24 cellular contexts compared by ENCODE assay signal in genomic region chr9:93151097-93151784, GRCh38. TPM values are rescaled to one million over a fixed set of nuclear protein-coding genes. Genes with fewer than 3 reads are reported as not detected.
DNase-seq lines count a peak whose midpoint lies in the region; ATAC-seq, FAIRE-seq and TF ChIP-seq lines count a peak whose summit lies in the region.
"Had no signal": no experiment of that assay in that cellular context is flagged by ENCODE, and none has a peak within 500 bp of the region (broad histone marks: within the 10 kb centered on the region; RNA-seq: fewer than 3 reads in every experiment).

No MANE protein-coding gene starts in this region.

- H3K4me1 ChIP-seq in GM23338 (ENCODE audit: insufficient read depth) (no peaks in the 10 kb centered on the region), H1 (replicated peaks in 1 of 4; ENCODE audit: control insufficient read depth in 3 of 4, insufficient read depth in 4 of 4, low read length in 3 of 4) (no peaks in the 10 kb centered on the region), mesendoderm (ENCODE audit: control insufficient read depth, low read depth, low read length) (no peaks in the 10 kb centered on the region)
- H3K4me1 ChIP-seq: BE2C, Caco-2 had no signal

- H3K56ac ChIP-seq in H1 (replicated peaks; ENCODE audit: insufficient read length, low read depth, low read length) (no peak overlapping the region), mesendoderm (ENCODE audit: low read length) (no peak overlapping the region)

- no peak for DNase-seq in GM23338 (ENCODE audit: low spot score)
- DNase-seq in T-helper 17 cell, result no peak
- no peak for DNase-seq in H1 (ENCODE audit: low read depth in 1 of 2, low spot score in 2 of 2)
- peak; percentile 22 for DNase-seq in mesendoderm
- DNase-seq in stimulated activated CD4-positive, alpha-beta T cell treated with anti-CD3 and anti-CD28 coated beads, Interleukin-4, amount 100 ng/mL, for 1 hour, result no peak
- no peak for DNase-seq in stimulated activated CD4-positive, alpha-beta T cell treated with anti-CD3 and anti-CD28 coated beads, Interleukin-2, amount 100 ng/mL, for 48 hours
- no peak for DNase-seq in DMS153 (lab: John Stamatoyannopoulos, UW)
- DNase-seq: BE2C; Caco-2; CD4-positive, alpha-beta T cell; DMS79; GDM1; GOT3; HCEC 1CT; KG1 had no signal

- no peaks in the 10 kb centered on the region for H3K36me3 Mint-ChIP-seq in GM23338 (ENCODE audit: low read depth)
- no peaks in the 10 kb centered on the region for H3K36me3 Mint-ChIP-seq in T-helper 17 cell (ENCODE audit: low read depth)
- H3K36me3 Mint-ChIP-seq: IgD-negative memory B cell had no signal

- H2BK120ac ChIP-seq in H1 (replicated peaks; ENCODE audit: low read depth, low read length), result no peak overlapping the region
- H2BK120ac ChIP-seq in mesendoderm (ENCODE audit: low read depth, low read length), result no peak overlapping the region

- H2BK20ac ChIP-seq in H1 (ENCODE audit: low read length), result no peak overlapping the region

- H3K9me3 Mint-ChIP-seq in GM23338, result no peaks in the 10 kb centered on the region; the same call in 2 of the 3 replicates

- WGBS in H1 (ENCODE audit: extremely low coverage in 1 of 2, insufficient coverage in 1 of 2, insufficient read length in 1 of 2, insufficient replicate concordance in 2 of 2, low coverage in 1 of 2, low lambda C conversion rate in 2 of 2, missing lambda C conversion rate in 1 of 2), 2 experiments, result 90% methylated on average over 9 of the region's 10 CpGs; no CpG with 5 or more reads in 1 of the 2 experiments
- WGBS in mesendoderm (ENCODE audit: extremely low coverage, insufficient coverage, low lambda C conversion rate), result no CpG with 5 or more reads among the region's 10 CpGs

- peak in 1 of 2 experiments; percentile 58; a peak in 2 of 4 replicates for TF ChIP-seq CTCF in GM23338 (conservative IDR thresholded peaks at IDR 0.05; ENCODE audit: low read depth in 2 of 2)
- peak; percentile 12 to 30 (median 19); a peak in 3 of 4 replicates for TF ChIP-seq CTCF in H1 (IDR thresholded peaks at IDR 0.05; ENCODE audit: control extremely low read depth in 1 of 3, insufficient read depth in 1 of 3, low read depth in 1 of 3, low read length in 3 of 3)

- no peaks in the 10 kb centered on the region; the same call in 1 of the 2 replicates for H3K9me2 ChIP-seq in GM23338 (ENCODE audit: insufficient read depth)

- no peak overlapping the region for H3K4me3 Mint-ChIP-seq in GM23338
- H3K4me3 Mint-ChIP-seq in T-helper 17 cell, result no peak overlapping the region
- H3K4me3 Mint-ChIP-seq: CD4-positive, alpha-beta T cell; IgD-negative memory B cell had no signal

- no peak overlapping the region for H3K27ac Mint-ChIP-seq in GM23338
- peak overlapping the region; percentile 75 for H3K27ac Mint-ChIP-seq in T-helper 17 cell
- H3K27ac Mint-ChIP-seq: CD4-positive, alpha-beta T cell; IgD-negative memory B cell had no signal

- H2BK5ac ChIP-seq in H1 (ENCODE audit: low read depth, low read length) (no peak overlapping the region), mesendoderm (ENCODE audit: low read length) (no peak overlapping the region)

- no peak overlapping the region for H3K4ac ChIP-seq in H1 (replicated peaks; ENCODE audit: insufficient read length, low read depth, low read length)
- H3K4ac ChIP-seq in mesendoderm (ENCODE audit: low read depth, low read length), result no peak overlapping the region

- peak in 1 of 2 experiments; percentile 28; a peak in 1 of 4 replicates for TF ChIP-seq RAD21 in H1 (IDR thresholded peaks at IDR 0.05 in 1 of 2, conservative IDR thresholded peaks at IDR 0.05 in 1 of 2; ENCODE audit: low read depth in 2 of 2, low read length in 2 of 2)

- H3K79me1 ChIP-seq in H1 (ENCODE audit: low read depth, low read length), result no peaks in the 10 kb centered on the region
- no peaks in the 10 kb centered on the region for H3K79me1 ChIP-seq in mesendoderm (ENCODE audit: low read length)

- no peaks in the 10 kb centered on the region for H3K9me3 ChIP-seq in T-helper 17 cell (ENCODE audit: control insufficient read depth, low read length, poor library complexity, severe bottlenecking)
- no peaks in the 10 kb centered on the region; a peak in 1 of 4 replicates for H3K9me3 ChIP-seq in H1 (ENCODE audit: insufficient read depth in 2 of 2, low read depth in 1 of 2, low read length in 1 of 2)
- H3K9me3 ChIP-seq: BE2C, Caco-2 had no signal

- H3K23me2 ChIP-seq in H1 (ENCODE audit: low read depth, low read length), result no peaks in the 10 kb centered on the region

- H3K36me3 ChIP-seq in GM23338 (ENCODE audit: insufficient read depth) (no peaks in the 10 kb centered on the region), H1 (ENCODE audit: control insufficient read depth in 2 of 4, insufficient read depth in 4 of 4, low read length in 3 of 4) (no peaks in the 10 kb centered on the region; a peak in 1 of 8 replicates), mesendoderm (ENCODE audit: control insufficient read depth, insufficient read depth, low read length) (no peaks in the 10 kb centered on the region)
- H3K36me3 ChIP-seq: BE2C had no signal

- H3K4me2 ChIP-seq in GM23338 (no peak overlapping the region), H1 (ENCODE audit: insufficient read depth in 1 of 2, low read depth in 2 of 2, low read length in 2 of 2) (no peak overlapping the region), mesendoderm (ENCODE audit: low read length) (no peak overlapping the region)

- no peak overlapping the region for H2BK15ac ChIP-seq in H1 (ENCODE audit: low read length)
- no peak overlapping the region for H2BK15ac ChIP-seq in mesendoderm (replicated peaks; ENCODE audit: low read depth)

- TF ChIP-seq EP300 in H1 (IDR thresholded peaks at IDR 0.05; ENCODE audit: borderline replicate concordance in 1 of 2, low read depth in 2 of 2, low read length in 2 of 2), result no peak

- no peak overlapping the region for H3K14ac ChIP-seq in H1 (ENCODE audit: insufficient read length)

- no peak overlapping the region for H2BK12ac ChIP-seq in H1 (ENCODE audit: low read depth, low read length)

- no peak overlapping the region for H3K27ac ChIP-seq in GM23338 (ENCODE audit: low read depth)
- no peak overlapping the region for H3K27ac ChIP-seq in H1 (ENCODE audit: low read depth, low read length)
- no peak overlapping the region for H3K27ac ChIP-seq in mesendoderm (ENCODE audit: low read depth, low read length)
- H3K27ac ChIP-seq: C4-2B, HL-60 had no signal

- H3K79me2 ChIP-seq in GM23338 (replicated peaks; ENCODE audit: insufficient read depth) (no peaks in the 10 kb centered on the region), H1 (ENCODE audit: control insufficient read depth in 1 of 2, insufficient read depth in 2 of 2, low read length in 2 of 2) (no peaks in the 10 kb centered on the region), mesendoderm (ENCODE audit: control insufficient read depth, insufficient read depth, low read length) (no peaks in the 10 kb centered on the region)

- no peak overlapping the region for H2AK5ac ChIP-seq in H1 (ENCODE audit: low read depth, low read length)
- no peak overlapping the region for H2AK5ac ChIP-seq in mesendoderm (ENCODE audit: low read length)

- H4K20me1 ChIP-seq in GM23338 (replicated peaks; ENCODE audit: insufficient read depth), result no peaks in the 10 kb centered on the region
- H4K20me1 ChIP-seq in H1 (replicated peaks in 1 of 2; ENCODE audit: control insufficient read depth in 1 of 2, insufficient read depth in 2 of 2, low read length in 2 of 2), result no peaks in the 10 kb centered on the region

- FAIRE-seq in H1 (lab: Jason Lieb, UNC), result no peak
- FAIRE-seq: D721Med, GM12892, GM18507 had no signal

- H3K27me3 Mint-ChIP-seq in GM23338 (ENCODE audit: insufficient read depth, low read depth, poor library complexity) (peaks cover 1% of the 10 kb centered on the region), T-helper 17 cell (no peaks in the 10 kb centered on the region)
- H3K27me3 Mint-ChIP-seq: CD4-positive, alpha-beta T cell; IgD-negative memory B cell had no signal

- no peak overlapping the region for H3K18ac ChIP-seq in H1 (ENCODE audit: extremely low read depth, low read length)
- H3K18ac ChIP-seq in mesendoderm (ENCODE audit: low read length), result no peak overlapping the region

- no peak for TF ChIP-seq POLR2A in H1 (IDR thresholded peaks at IDR 0.05; ENCODE audit: control extremely low read depth in 1 of 2, low read depth in 2 of 2, low read length in 2 of 2)

- H4K5ac ChIP-seq in H1 (ENCODE audit: insufficient read length, low read depth, low read length) (no peak overlapping the region), mesendoderm (ENCODE audit: low read length) (no peak overlapping the region)

- no peak overlapping the region for H4K91ac ChIP-seq in H1 (replicated peaks; ENCODE audit: insufficient read length, low read length)

- no peak overlapping the region for H4K8ac ChIP-seq in H1 (ENCODE audit: extremely low read depth, insufficient read depth, low read length)
- H4K8ac ChIP-seq in mesendoderm (ENCODE audit: low read depth, low read length), result no peak overlapping the region

- H3K23ac ChIP-seq in H1 (ENCODE audit: insufficient read length) (no peak overlapping the region), mesendoderm (ENCODE audit: low read length) (no peak overlapping the region)

- no peaks in the 10 kb centered on the region for H3K4me1 Mint-ChIP-seq in GM23338
- peaks cover 17% of the 10 kb centered on the region for H3K4me1 Mint-ChIP-seq in T-helper 17 cell
- H3K4me1 Mint-ChIP-seq: IgD-negative memory B cell had no signal

- H3K4me3 ChIP-seq in GM23338, result no peak overlapping the region
- H3K4me3 ChIP-seq in H1 (ENCODE audit: extremely low read depth in 1 of 4, insufficient read depth in 2 of 4, low read depth in 3 of 4, low read length in 4 of 4), result no peak overlapping the region
- H3K4me3 ChIP-seq in mesendoderm (ENCODE audit: low read length), result no peak overlapping the region

- no peaks in the 10 kb centered on the region for H3F3A ChIP-seq in GM23338 (replicated peaks; ENCODE audit: low read depth)

- no peaks in the 10 kb centered on the region for H3K27me3 ChIP-seq in GM23338 (ENCODE audit: insufficient read depth)
- H3K27me3 ChIP-seq in H1 (replicated peaks in 1 of 4; ENCODE audit: control insufficient read depth in 3 of 4, extremely low read depth in 1 of 4, insufficient read depth in 3 of 4, low read length in 3 of 4), result no peaks in the 10 kb centered on the region
- H3K27me3 ChIP-seq in mesendoderm (ENCODE audit: insufficient read depth, low read length, poor library complexity), result no peaks in the 10 kb centered on the region
- H3K27me3 ChIP-seq: BE2C had no signal

- POLR2A ChIA-PET in H1 (lab: Charles Lee; ENCODE audit: partially characterized antibody), result no interaction called here

- CTCF ChIA-PET in H1 (lab: Charles Lee; ENCODE audit: partially characterized antibody), result interaction anchor here (0.6 to 5.6 kb wide), 16 partner anchors 8 to 469 kb away, joined by 3 to 74 read pairs (median 3); no protein-coding TSS in a partner anchor

- H2AFZ ChIP-seq in GM23338, result 0 out of 2 replicates have a peak overlapping the region, but pooled peaks have one; percentile 28
- no peak overlapping the region for H2AFZ ChIP-seq in H1 (ENCODE audit: low read length)

- no peak overlapping the region for H3K9ac ChIP-seq in H1 (replicated peaks in 1 of 4; ENCODE audit: extremely low read depth in 1 of 4, low read depth in 3 of 4, low read length in 3 of 4)
- no peak overlapping the region for H3K9ac ChIP-seq in mesendoderm (ENCODE audit: low read length)

- ATAC-seq in GM23338, result peak; percentile 28; the same call in 1 of the 3 replicates
- no peak for ATAC-seq in T-helper 17 cell
- no peak for ATAC-seq in GM19455 (IDR thresholded peaks at IDR 0.05; ENCODE audit: unreplicated experiment)

RNA-seq across cellular contexts. Expression of gene NINJ1, which starts 17.2 kb away (rescaled TPM):
- 31.2 and 39.7 TPM in 2 replicates for total RNA-seq in GM23338 (2014; rRNA removed; shearing (Covaris generic))
- polyA plus RNA-seq in GM23338 (2016; fragmentation: Nextera tagmentation; extraction: Ambion mirVana) (33.3 and 36.3 TPM in 2 replicates), H1 (2011; rRNA removed) (65.6 and 88.0 TPM in 2 replicates)
- total RNA-seq in T-helper 17 cell, result 100 to 1,000 TPM; 169 to 219 TPM
- total RNA-seq in H1 (2021; fragmentation: NEBNext Ultra II Directional; extraction: Animal tissue kit (Norgen Biotek cat#: 25700)), result 28.2 TPM in 2 replicates
- polyA plus RNA-seq in H1 (2011; cell fraction: cytosol; rRNA removed), result 45.5 TPM
- 45.0 TPM for polyA plus RNA-seq in H1 (2011; cell fraction: nucleus; rRNA removed)
- 32.2 to 46.6 TPM (median 40.1 TPM) in 4 replicates for polyA plus RNA-seq in H1 (2012, experiment 1 of 2)
- 36.1 TPM for polyA plus RNA-seq in H1 (2012, experiment 2 of 2)
- 32.5 TPM for polyA plus RNA-seq in H1 (2013, experiment 1 of 2)
- polyA plus RNA-seq in H1 (2013, experiment 2 of 2), result 34.8 TPM
- 13.6 and 14.1 TPM in 2 replicates for polyA minus RNA-seq in H1 (2011; rRNA and poly(A)+ RNA removed)
- 17.8 TPM for polyA minus RNA-seq in H1 (2011; cell fraction: cytosol; rRNA and poly(A)+ RNA removed)
- 19.2 TPM for polyA minus RNA-seq in H1 (2011; cell fraction: nucleus; rRNA and poly(A)+ RNA removed)
- 16.0 TPM for polyA plus RNA-seq in mesendoderm (2013, experiment 1 of 2)
- polyA plus RNA-seq in mesendoderm (2013, experiment 2 of 2), result 17.4 TPM

RNA-seq across cellular contexts. Expression of gene WNK2, which starts 32.7 kb away (rescaled TPM):
- 93.4 and 102 TPM in 2 replicates for total RNA-seq in GM23338 (2014; rRNA removed; shearing (Covaris generic))
- polyA plus RNA-seq in GM23338 (2016; fragmentation: Nextera tagmentation; extraction: Ambion mirVana), result 56.4 and 61.7 TPM in 2 replicates
- total RNA-seq in T-helper 17 cell, result not detected
- total RNA-seq in H1 (2021; fragmentation: NEBNext Ultra II Directional; extraction: Animal tissue kit (Norgen Biotek cat#: 25700)), result 87.2 and 89.2 TPM in 2 replicates
- polyA plus RNA-seq in H1 (2011; rRNA removed), result 12.0 and 20.6 TPM in 2 replicates
- 11.5 TPM for polyA plus RNA-seq in H1 (2011; cell fraction: cytosol; rRNA removed)
- 51.7 TPM for polyA plus RNA-seq in H1 (2011; cell fraction: nucleus; rRNA removed)
- 69.6 to 91.7 TPM (median 76.7 TPM) in 4 replicates for polyA plus RNA-seq in H1 (2012, experiment 1 of 2)
- 42.2 TPM for polyA plus RNA-seq in H1 (2012, experiment 2 of 2)
- 48.8 TPM for polyA plus RNA-seq in H1 (2013, experiment 1 of 2)
- polyA plus RNA-seq in H1 (2013, experiment 2 of 2), result 43.7 TPM
- polyA minus RNA-seq in H1 (2011; rRNA and poly(A)+ RNA removed), result 22.2 and 25.3 TPM in 2 replicates
- polyA minus RNA-seq in H1 (2011; cell fraction: cytosol; rRNA and poly(A)+ RNA removed), result 43.6 TPM
- 37.6 TPM for polyA minus RNA-seq in H1 (2011; cell fraction: nucleus; rRNA and poly(A)+ RNA removed)
- 21.9 TPM for polyA plus RNA-seq in mesendoderm (2013, experiment 1 of 2)
- polyA plus RNA-seq in mesendoderm (2013, experiment 2 of 2), result 21.3 TPM
- total RNA-seq: A172, HT1080 had no signal

RNA-seq across cellular contexts. Expression of gene CARD19, which starts 55.2 kb away (rescaled TPM):
- 24.7 and 36.8 TPM in 2 replicates for total RNA-seq in GM23338 (2014; rRNA removed; shearing (Covaris generic))
- polyA plus RNA-seq in GM23338 (2016; fragmentation: Nextera tagmentation; extraction: Ambion mirVana), result 48.3 and 48.9 TPM in 2 replicates
- total RNA-seq in T-helper 17 cell, result 10 to 100 TPM; 45.2 to 54.4 TPM
- 21.2 and 27.7 TPM in 2 replicates for total RNA-seq in H1 (2021; fragmentation: NEBNext Ultra II Directional; extraction: Animal tissue kit (Norgen Biotek cat#: 25700))
- polyA plus RNA-seq in H1 (2011; rRNA removed), result 112 and 144 TPM in 2 replicates
- polyA plus RNA-seq in H1 (2011; cell fraction: cytosol; rRNA removed), result 66.2 TPM
- 57.8 TPM for polyA plus RNA-seq in H1 (2011; cell fraction: nucleus; rRNA removed)
- polyA plus RNA-seq in H1 (2012, experiment 1 of 2), result 13.4 to 28.1 TPM (median 26.0 TPM) in 4 replicates
- 36.2 TPM for polyA plus RNA-seq in H1 (2012, experiment 2 of 2)
- polyA plus RNA-seq in H1 (2013, experiment 1 of 2), result 30.6 TPM
- polyA plus RNA-seq in H1 (2013, experiment 2 of 2), result 30.0 TPM
- polyA minus RNA-seq in H1 (2011; rRNA and poly(A)+ RNA removed), result 11.7 and 13.5 TPM in 2 replicates
- polyA minus RNA-seq in H1 (2011; cell fraction: cytosol; rRNA and poly(A)+ RNA removed), result 12.4 TPM
- polyA minus RNA-seq in H1 (2011; cell fraction: nucleus; rRNA and poly(A)+ RNA removed), result 10.4 TPM
- polyA plus RNA-seq in mesendoderm (2013, experiment 1 of 2), result 14.8 TPM
- polyA plus RNA-seq in mesendoderm (2013, experiment 2 of 2), result 15.9 TPM

Comparison
In these comparisons a context has a peak if more than half of its experiments do, and no peak if none do; other contexts are left out.
1. RNA of gene WNK2, which starts 32.7 kb away (total RNA-seq): 93.4 to 102 TPM in GM23338 and 87.2 to 89.2 TPM in H1; not detected in T-helper 17 cell; every median in the first group is over 10 times any median in the second.